ENCODE assay signal across 15 cellular contexts in genomic region chr11:117936973-117937372, GRCh38. TPM values are rescaled to one million over a fixed set of nuclear protein-coding genes. Genes with fewer than 3 reads are reported as not detected.
"Had no signal": no experiment of that assay in that cellular context is flagged by ENCODE, and none has a peak within 500 bp of the region (broad histone marks: within the 10 kb centered on the region; RNA-seq: fewer than 3 reads in every experiment).

No MANE protein-coding gene starts in this region.

- FAIRE-seq: endometrium had no signal

- DNase-seq: activated CD4-positive, alpha-beta T cell treated with anti-CD3 and anti-CD28 coated beads for 1 hour; activated CD8-positive, alpha-beta T cell treated with anti-CD3 and anti-CD28 coated beads for 36 hours; activated naive CD4-positive, alpha-beta T cell; hippocampal formation; mesendoderm; sigmoid colon; stimulated activated CD4-positive, alpha-beta T cell treated with anti-CD3 and anti-CD28 coated beads, Interleukin-12 subunit alpha, Interleukin-12 subunit beta, amount 100 ng/mL, for 4 hours; stimulated activated naive CD8-positive, alpha-beta T cell treated with anti-CD3 and anti-CD28 coated beads, Interleukin-15, Interleukin-2, amounts not matched to agents 100 U/mL and 50 U/mL, for 24 hours had no signal

- H3K9me3 ChIP-seq: sigmoid colon, suprapubic skin had no signal

- H3K27ac ChIP-seq: cardiac muscle cell, sigmoid colon, suprapubic skin had no signal

- H3K27me3 ChIP-seq: cardiac muscle cell, sigmoid colon, suprapubic skin had no signal

- H3K4me3 ChIP-seq: cardiac muscle cell, sigmoid colon, suprapubic skin had no signal

- H3K4me1 ChIP-seq: suprapubic skin had no signal

- H3K36me3 ChIP-seq: cardiac muscle cell, sigmoid colon, suprapubic skin had no signal

RNA-seq across cellular contexts. Expression of gene TMPRSS13, which starts 7.8 kb away (rescaled TPM):
- total RNA-seq: kidney epithelial cell, myocyte, neural crest cell, osteocyte, sigmoid colon had no signal

RNA-seq across cellular contexts. Expression of gene IL10RA, which starts 49.2 kb away (rescaled TPM):
- total RNA-seq: cardiac muscle cell, myocyte, osteocyte had no signal
- polyA plus RNA-seq: cardiac muscle cell had no signal
